In genomic region chr5:157267025-157267424, GRCh38 we compare ENCODE assay signal across 8 cellular contexts. TPM values are rescaled to one million over a fixed set of nuclear protein-coding genes. Genes with fewer than 3 reads are reported as not detected.
DNase-seq lines count a peak whose midpoint lies in the region; ATAC-seq and TF ChIP-seq lines count a peak whose summit lies in the region.

No MANE protein-coding gene starts in this region.

- DNase-seq in heart left ventricle (no peak), cardiac septum (ENCODE audit: low spot score) (no peak), memory B cell (ENCODE audit: low spot score in 2 of 2) (no peak), nucleus accumbens (lab: John Stamatoyannopoulos, UW) (no peak), NCI-H1105 (lab: John Stamatoyannopoulos, UW) (no peak), superior temporal gyrus (ENCODE audit: extremely low spot score) (no peak)

- H3K27ac Mint-ChIP-seq in brain (peak overlapping the region; percentile 70 to 97 (median 86)), memory B cell (peak overlapping the region; percentile 98)

- intact Hi-C loops in heart left ventricle (cut with DNase I) (no loop called here), cardiac septum (cut with DNase I) (no loop called here)

- H3K4me1 ChIP-seq in heart left ventricle: peaks cover 0 to 63% (median 15%) of the 10 kb centered on the region in 12 donors

- H3K27me3 Mint-ChIP-seq in brain (peaks cover 4% of the 10 kb centered on the region), memory B cell (no peaks in the 10 kb centered on the region)

- ATAC-seq in heart left ventricle (peak; percentile 5 to 13 (median 8)), memory B cell (ENCODE audit: low read depth) (no peak), GM21423 (IDR thresholded peaks at IDR 0.05; ENCODE audit: unreplicated experiment) (no peak)

- H3K27ac ChIP-seq in heart left ventricle: peak overlapping the region; percentile 29 to 87 (median 73)

- WGBS in heart left ventricle, 4 donors: 38 to 56% (median 44%) methylated on average over 1 to 3 of the region's 3 CpGs

- peaks cover 31% of the 10 kb centered on the region for H3K36me3 Mint-ChIP-seq in brain
- peaks cover 22% of the 10 kb centered on the region for H3K36me3 Mint-ChIP-seq in memory B cell

- TF ChIP-seq POLR2A in heart left ventricle (IDR thresholded peaks at IDR 0.05): no peak

- peak overlapping the region; percentile 86 to 95 (median 93) for H3K4me3 Mint-ChIP-seq in brain
- peak overlapping the region; percentile 91 for H3K4me3 Mint-ChIP-seq in memory B cell

- H3K9me3 Mint-ChIP-seq in brain: no peaks in the 10 kb centered on the region
- no peaks in the 10 kb centered on the region for H3K9me3 Mint-ChIP-seq in memory B cell

- no peaks in the 10 kb centered on the region for H3K36me3 ChIP-seq in heart left ventricle

- H3K9me3 ChIP-seq in heart left ventricle: no peaks in the 10 kb centered on the region

- TF ChIP-seq CTCF in heart left ventricle (IDR thresholded peaks at IDR 0.05): no peak
- TF ChIP-seq CTCF in brain (conservative IDR thresholded peaks at IDR 0.05): no peak

- H3K4me1 Mint-ChIP-seq in brain (peaks cover 65% of the 10 kb centered on the region), memory B cell (peaks cover 57% of the 10 kb centered on the region)

- H3K4me3 ChIP-seq in heart left ventricle: peak overlapping the region in 10 of 12 donors; percentile 57 to 88 (median 74)

- peaks cover 0 to 5% (median 0%) of the 10 kb centered on the region in 9 donors for H3K27me3 ChIP-seq in heart left ventricle

RNA-seq across cellular contexts. Expression of gene CYFIP2, which starts 1.1 kb away (rescaled TPM):
- total RNA-seq in heart left ventricle (10 to 100 TPM; 27.3 to 62.7 (median 39.1) TPM), cardiac septum (23.1 TPM)
- polyA plus RNA-seq in heart left ventricle (10 to 100 TPM; 23.2 TPM), brain (ENCODE audit: insufficient read depth, low read depth, low replicate concordance) (168 TPM)

Comparison
In these comparisons a context has a peak if more than half of its experiments do, and no peak if none do; other contexts are left out.
1. ATAC-seq: peak in heart left ventricle (4 of 4); none in memory B cell (single experiment) and GM21423 (single experiment).